15 cellular contexts compared by ENCODE assay signal in the genomic region with DNA sequence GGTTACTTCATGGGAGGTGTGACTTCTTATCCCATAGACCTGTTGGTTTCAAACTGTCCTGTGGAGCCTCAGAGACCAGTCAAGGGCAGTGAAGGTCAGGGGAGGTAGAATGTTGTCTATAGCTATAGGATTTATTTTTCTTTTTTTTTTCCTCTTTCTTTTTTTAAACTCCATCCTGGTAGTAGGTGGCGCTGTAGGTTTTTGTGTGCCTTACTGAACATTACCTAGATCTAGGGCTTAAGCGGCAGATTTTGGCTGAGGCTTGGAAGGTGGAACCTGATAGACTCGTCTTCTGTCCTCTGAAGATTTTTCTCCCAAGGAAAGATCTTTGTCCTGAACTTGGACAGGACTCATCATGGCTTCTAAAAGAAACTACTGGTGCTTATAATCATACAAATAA. TPM values are rescaled to one million over a fixed set of nuclear protein-coding genes. Genes with fewer than 3 reads are reported as not detected.
DNase-seq lines count a peak whose midpoint lies in the region; ATAC-seq and TF ChIP-seq lines count a peak whose summit lies in the region.
"Had no signal": no experiment of that assay in that cellular context is flagged by ENCODE, and none has a peak within 500 bp of the region (broad histone marks: within the 10 kb centered on the region; RNA-seq: fewer than 3 reads in every experiment).

No MANE protein-coding gene starts in this region.

- peak overlapping the region in 4 of 7 donors; percentile 9 to 78 (median 46) for H3K27ac Mint-ChIP-seq in CD14-positive monocyte
- H3K27ac Mint-ChIP-seq in activated CD8-positive, alpha-beta T cell treated with anti-CD3 and anti-CD28 coated beads, Interleukin-2, amount 10 ng/mL, durations not matched to agents 7 days and 5 days: peak overlapping the region; percentile 71

- in situ Hi-C loops in G401 (cut with HindIII; ENCODE audit: low sequenced_read_pairs): no loop called here

- ATAC-seq in activated CD8-positive, alpha-beta T cell treated with anti-CD3 and anti-CD28 coated beads, Interleukin-2, amount 10 ng/mL, durations not matched to agents 7 days and 5 days: peak; percentile 25
- no peak for ATAC-seq in GM18867 (IDR thresholded peaks at IDR 0.05; ENCODE audit: unreplicated experiment)
- ATAC-seq: upper lobe of right lung had no signal

- POLR2A ChIA-PET in GM10248 (lab: Yijun Ruan, JAX): no interaction called here
- POLR2A ChIA-PET in activated CD8-positive, alpha-beta T cell treated with anti-CD3 and anti-CD28 coated beads, Interleukin-2, amount 10 ng/mL, durations not matched to agents 7 days and 5 days (lab: Charles Lee): interaction anchor here (1.5 kb wide), 1 partner anchor 44 kb away, joined by 4 read pairs; no protein-coding TSS in a partner anchor

- H3K27me3 Mint-ChIP-seq in CD14-positive monocyte (ENCODE audit: low read depth in 3 of 3): peaks cover 0 to 4% (median 0%) of the 10 kb centered on the region in 3 donors
- H3K27me3 Mint-ChIP-seq in activated CD8-positive, alpha-beta T cell treated with anti-CD3 and anti-CD28 coated beads, Interleukin-2, amount 10 ng/mL, durations not matched to agents 7 days and 5 days (ENCODE audit: low read depth): no peaks in the 10 kb centered on the region

- H3K4me1 Mint-ChIP-seq in CD14-positive monocyte: peaks cover 24% of the 10 kb centered on the region
- peaks cover 48% of the 10 kb centered on the region for H3K4me1 Mint-ChIP-seq in activated CD8-positive, alpha-beta T cell treated with anti-CD3 and anti-CD28 coated beads, Interleukin-2, amount 10 ng/mL, durations not matched to agents 7 days and 5 days (ENCODE audit: low read depth)

- H3K9me3 Mint-ChIP-seq in CD14-positive monocyte: no peaks in the 10 kb centered on the region
- no peaks in the 10 kb centered on the region for H3K9me3 Mint-ChIP-seq in activated CD8-positive, alpha-beta T cell treated with anti-CD3 and anti-CD28 coated beads, Interleukin-2, amount 10 ng/mL, durations not matched to agents 7 days and 5 days (ENCODE audit: insufficient read depth)

- H3K36me3 Mint-ChIP-seq in CD14-positive monocyte: peaks cover 69 to 92% of the 10 kb centered on the region in 2 donors
- H3K36me3 Mint-ChIP-seq in activated CD8-positive, alpha-beta T cell treated with anti-CD3 and anti-CD28 coated beads, Interleukin-2, amount 10 ng/mL, durations not matched to agents 7 days and 5 days (ENCODE audit: low read depth): peaks cover 62% of the 10 kb centered on the region

- no peak for TF ChIP-seq CTCF in CD14-positive monocyte (IDR thresholded peaks at IDR 0.05)
- peak; percentile 16 for TF ChIP-seq CTCF in GM10248 (IDR thresholded peaks at IDR 0.05; ENCODE audit: control extremely low read depth, extremely low read depth, low read depth, missing control alignments)

- intact Hi-C loops in CD14-positive monocyte (cut with micrococcal nuclease): no loop called here

- H3K4me3 Mint-ChIP-seq in CD14-positive monocyte: no peak overlapping the region
- no peak overlapping the region for H3K4me3 Mint-ChIP-seq in activated CD8-positive, alpha-beta T cell treated with anti-CD3 and anti-CD28 coated beads, Interleukin-2, amount 10 ng/mL, durations not matched to agents 7 days and 5 days

- DNase-seq in CD14-positive monocyte (ENCODE audit: low spot score) (no peak), GM10248 (ENCODE audit: extremely low spot score) (no peak), islet precursor cell (peak; percentile 32), G401 (ENCODE audit: low spot score) (no peak), OCI-M2 (lab: John Stamatoyannopoulos, UW; ENCODE audit: unreplicated experiment) (no peak), NCI-H2196 (lab: John Stamatoyannopoulos, UW; ENCODE audit: unreplicated experiment) (no peak)
- DNase-seq in activated CD8-positive, alpha-beta T cell treated with anti-CD3 and anti-CD28 coated beads, Interleukin-2, amount 10 ng/mL, durations not matched to agents 7 days and 5 days: no peak
- DNase-seq: activated CD4-positive, CD25-positive, alpha-beta regulatory T cell; DMS79 treated with DMSO at 0.1 percent for 48 hours; NCI-H2081 treated with DMSO at 0.1 percent for 48 hours had no signal

- CTCF ChIA-PET in GM10248 (lab: Yijun Ruan, JAX): interaction anchor here (0.9 kb wide), 1 partner anchor 9 kb away, joined by 3 read pairs; a partner anchor contains a TSS
- CTCF ChIA-PET in activated CD8-positive, alpha-beta T cell treated with anti-CD3 and anti-CD28 coated beads, Interleukin-2, amount 10 ng/mL, durations not matched to agents 7 days and 5 days (lab: Charles Lee): interaction anchor here (0.7 to 1.3 kb wide), 3 partner anchors 8 to 32 kb away, joined by 4 read pairs; a partner anchor contains a TSS

RNA-seq across cellular contexts. Expression of a gene that starts 47.4 kb away (rescaled TPM):
- polyA plus RNA-seq in CD14-positive monocyte: 10 to 100 TPM; 70.6 to 93.7 TPM
- total RNA-seq in activated CD8-positive, alpha-beta T cell treated with anti-CD3 and anti-CD28 coated beads, Interleukin-2, amount 10 ng/mL, durations not matched to agents 7 days and 5 days: 100 to 1,000 TPM; 268 to 276 TPM
- 136 and 141 TPM in 2 replicates for total RNA-seq in G401 (2014; rRNA removed; shearing (Covaris generic))

RNA-seq across cellular contexts. Expression of a gene that starts 49.9 kb away (rescaled TPM):
- not detected for polyA plus RNA-seq in CD14-positive monocyte
- not detected for total RNA-seq in activated CD8-positive, alpha-beta T cell treated with anti-CD3 and anti-CD28 coated beads, Interleukin-2, amount 10 ng/mL, durations not matched to agents 7 days and 5 days
- not detected in 2 replicates for total RNA-seq in G401 (2014; rRNA removed; shearing (Covaris generic))
- total RNA-seq: adrenal gland, mesenteric fat pad, right atrium auricular region, upper lobe of right lung had no signal
- polyA plus RNA-seq: adrenal gland had no signal
